ENCODE assay signal across 8 cellular contexts in the genomic region with DNA sequence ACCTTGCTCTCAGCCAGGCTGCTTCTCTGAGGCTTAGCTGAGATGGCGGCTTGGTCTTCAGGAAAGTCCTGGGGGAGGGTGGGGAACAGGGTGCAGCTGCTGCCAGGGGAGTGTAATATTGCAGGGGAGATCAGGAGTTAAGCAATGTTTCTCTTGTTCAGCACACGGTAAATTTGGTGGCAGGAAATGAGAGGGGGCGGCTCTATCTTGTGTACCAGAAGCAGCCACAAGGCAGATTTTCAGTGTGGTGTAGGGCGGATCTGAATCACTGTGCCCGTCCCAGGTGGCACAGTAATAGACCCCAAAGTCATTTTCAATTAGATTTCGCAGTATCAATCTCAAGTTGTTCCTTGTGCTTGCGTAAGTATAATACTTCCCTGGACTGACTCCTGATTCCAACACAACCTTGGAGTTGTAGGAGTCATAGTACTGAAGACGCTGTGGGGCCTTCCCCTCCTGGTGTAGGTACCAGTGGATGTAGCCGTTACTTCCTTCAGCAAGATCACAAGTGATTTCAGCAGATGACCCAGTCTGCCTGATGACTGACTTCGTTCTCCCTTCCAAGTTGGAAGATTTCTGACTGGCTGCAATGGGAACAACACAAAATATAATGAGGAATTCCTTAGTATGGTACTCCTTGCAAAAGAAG.
DNase-seq lines count a peak whose midpoint lies in the region; ATAC-seq and TF ChIP-seq lines count a peak whose summit lies in the region.
"Not testable (repeated sequence)": the region's sequence is repeated elsewhere in the genome, so short reads cannot be mapped to it uniquely, and the experiment has no call there.

No MANE protein-coding gene starts in this region.

- H3K4me2 ChIP-seq in BLaER1 (peak overlapping the region; percentile 57), OCI-LY1 (ENCODE audit: low read length) (peak overlapping the region; percentile 46)
- H3K4me2 ChIP-seq in neural progenitor cell, result not testable (repeated sequence)

- intact Hi-C loops in activated CD4-positive, alpha-beta T cell treated with anti-CD3 and anti-CD28 coated beads, Interleukin-2, amount 10 ng/mL, durations not matched to agents 24 days and 14 days (cut with micrococcal nuclease), result loop anchor here (1.0 kb wide), 1 partner anchor 129 kb away; no protein-coding TSS in a partner anchor

- not testable (repeated sequence) for H3K36me3 Mint-ChIP-seq in activated CD4-positive, alpha-beta T cell treated with anti-CD3 and anti-CD28 coated beads, Interleukin-2, amount 10 ng/mL, durations not matched to agents 24 days and 14 days (ENCODE audit: low read depth); neural progenitor cell
- peaks cover 9 to 16% of the 10 kb centered on the region in 2 donors for H3K36me3 Mint-ChIP-seq in activated naive CD4-positive, alpha-beta T cell treated with anti-CD3 and anti-CD28 coated beads, Interleukin-2, amount 50 U/mL, for 72 hours

- not testable (repeated sequence) for H3K27me3 ChIP-seq in BLaER1; OCI-LY1 (ENCODE audit: insufficient read depth, low read length); neural progenitor cell

- ATAC-seq in GM18867 (IDR thresholded peaks at IDR 0.05; ENCODE audit: unreplicated experiment), result peak; percentile 40
- peak; percentile 44 for ATAC-seq in GM21723 (IDR thresholded peaks at IDR 0.05; ENCODE audit: unreplicated experiment)
- peak; percentile 46 for ATAC-seq in HG03280 (IDR thresholded peaks at IDR 0.05; ENCODE audit: unreplicated experiment)
- peak; percentile 50 to 61 for ATAC-seq in activated naive CD4-positive, alpha-beta T cell treated with anti-CD3 and anti-CD28 coated beads, Interleukin-2, amount 50 U/mL, for 72 hours

- not testable (repeated sequence) for H3K36me3 ChIP-seq in BLaER1; OCI-LY1 (ENCODE audit: insufficient read depth, low read length); neural progenitor cell

- peak overlapping the region; percentile 79 for H3K4me3 Mint-ChIP-seq in activated CD4-positive, alpha-beta T cell treated with anti-CD3 and anti-CD28 coated beads, Interleukin-2, amount 10 ng/mL, durations not matched to agents 24 days and 14 days
- not testable (repeated sequence) for H3K4me3 Mint-ChIP-seq in neural progenitor cell

- H3K4me1 ChIP-seq in BLaER1, result peaks cover 38% of the 10 kb centered on the region
- peaks cover 21% of the 10 kb centered on the region for H3K4me1 ChIP-seq in OCI-LY1 (ENCODE audit: insufficient read depth, low read length, severe bottlenecking)
- not testable (repeated sequence) for H3K4me1 ChIP-seq in neural progenitor cell

- H3K9me3 ChIP-seq in BLaER1; OCI-LY1 (ENCODE audit: low read length); neural progenitor cell (ENCODE audit: low read depth): not testable (repeated sequence)

- H3K4me1 Mint-ChIP-seq in activated CD4-positive, alpha-beta T cell treated with anti-CD3 and anti-CD28 coated beads, Interleukin-2, amount 10 ng/mL, durations not matched to agents 24 days and 14 days, result peaks cover 44% of the 10 kb centered on the region
- not testable (repeated sequence) for H3K4me1 Mint-ChIP-seq in neural progenitor cell

- not testable (repeated sequence) for H3K4me3 ChIP-seq in BLaER1; OCI-LY1 (ENCODE audit: low read depth, low read length, poor library complexity, severe bottlenecking); neural progenitor cell

- not testable (repeated sequence) for H3K79me2 ChIP-seq in OCI-LY1 (ENCODE audit: insufficient read depth, low read length); neural progenitor cell (ENCODE audit: low read depth)

- H4K20me1 ChIP-seq in BLaER1; OCI-LY1 (ENCODE audit: insufficient read depth, low read length); neural progenitor cell (ENCODE audit: low read depth): not testable (repeated sequence)

- not testable (repeated sequence) for H3K27me3 Mint-ChIP-seq in activated CD4-positive, alpha-beta T cell treated with anti-CD3 and anti-CD28 coated beads, Interleukin-2, amount 10 ng/mL, durations not matched to agents 24 days and 14 days; neural progenitor cell (ENCODE audit: insufficient read depth, low read depth)

- DNase-seq in activated CD4-positive, alpha-beta T cell treated with anti-CD3 and anti-CD28 coated beads, Interleukin-2, amount 10 ng/mL, durations not matched to agents 24 days and 14 days, result peak; percentile 81
- DNase-seq in activated naive CD4-positive, alpha-beta T cell treated with anti-CD3 and anti-CD28 coated beads, Interleukin-2, amount 50 U/mL, for 72 hours (ENCODE audit: low spot score in 2 of 2), result peak; percentile 44 to 67
- not testable (repeated sequence) for DNase-seq in neural progenitor cell (ENCODE audit: low spot score)

- not testable (repeated sequence) for H3K9ac ChIP-seq in BLaER1, neural progenitor cell
- H3K9ac ChIP-seq in OCI-LY1 (ENCODE audit: low read length), result peak overlapping the region; percentile 18; the same call in 1 of the 2 replicates

- H3K9me2 ChIP-seq in OCI-LY1 (ENCODE audit: low read depth, low read length), result not testable (repeated sequence)

- not testable (repeated sequence) for H3F3A ChIP-seq in OCI-LY1 (ENCODE audit: insufficient read depth, low read length); neural progenitor cell (ENCODE audit: low read depth)

- not testable (repeated sequence) for H3K9me3 Mint-ChIP-seq in activated CD4-positive, alpha-beta T cell treated with anti-CD3 and anti-CD28 coated beads, Interleukin-2, amount 10 ng/mL, durations not matched to agents 24 days and 14 days; activated naive CD4-positive, alpha-beta T cell treated with anti-CD3 and anti-CD28 coated beads, Interleukin-2, amount 50 U/mL, for 72 hours; neural progenitor cell

- H3K27ac Mint-ChIP-seq in activated CD4-positive, alpha-beta T cell treated with anti-CD3 and anti-CD28 coated beads, Interleukin-2, amount 10 ng/mL, durations not matched to agents 24 days and 14 days, result peak overlapping the region; percentile 96
- H3K27ac Mint-ChIP-seq in activated naive CD4-positive, alpha-beta T cell treated with anti-CD3 and anti-CD28 coated beads, Interleukin-2, amount 50 U/mL, for 72 hours, result peak overlapping the region; percentile 87 to 89
- H3K27ac Mint-ChIP-seq in neural progenitor cell, result peak overlapping the region; percentile 25

- H2AFZ ChIP-seq in OCI-LY1 (ENCODE audit: low read length); neural progenitor cell (replicated peaks): not testable (repeated sequence)

- not testable (repeated sequence) for TF ChIP-seq CTCF in OCI-LY1 (IDR thresholded peaks at IDR 0.05; ENCODE audit: low read length); neural progenitor cell (IDR thresholded peaks at IDR 0.05)

- H3K27ac ChIP-seq in BLaER1 (peak overlapping the region; percentile 46; the same call in 1 of the 2 replicates), OCI-LY1 (ENCODE audit: low read depth, low read length, poor library complexity, severe bottlenecking) (peak overlapping the region; percentile 65)
- not testable (repeated sequence) for H3K27ac ChIP-seq in neural progenitor cell

Comparison
In these comparisons a context has a peak if more than half of its experiments do, and no peak if none do; other contexts are left out.
1. H3K27ac Mint-ChIP-seq: peak in every context shown above with its lines; median percentile 96 in activated CD4-positive, alpha-beta T cell treated with anti-CD3 and anti-CD28 coated beads, Interleukin-2, amount 10 ng/mL, durations not matched to agents 24 days and 14 days; 88 in activated naive CD4-positive, alpha-beta T cell treated with anti-CD3 and anti-CD28 coated beads, Interleukin-2, amount 50 U/mL, for 72 hours; 25 in neural progenitor cell.